ENCODE assay signal across 15 cellular contexts in genomic region chr21:29311802-29312201, GRCh38. TPM values are rescaled to one million over a fixed set of nuclear protein-coding genes. Genes with fewer than 3 reads are reported as not detected.
A peak's percentile ranks its signal among the peaks of the same experiment; 100 is the strongest.
DNase-seq lines count a peak whose midpoint lies in the region; ATAC-seq and TF ChIP-seq lines count a peak whose summit lies in the region.
"Had no signal": no experiment of that assay in that cellular context is flagged by ENCODE, and none has a peak within 500 bp of the region (broad histone marks: within the 10 kb centered on the region; RNA-seq: fewer than 3 reads in every experiment).

No MANE protein-coding gene starts in this region.

- H3K27me3 Mint-ChIP-seq in CD14-positive monocyte (ENCODE audit: low read depth in 3 of 3) = no peaks in the 10 kb centered on the region
- no peaks in the 10 kb centered on the region for H3K27me3 Mint-ChIP-seq in GM23338 (ENCODE audit: insufficient read depth, low read depth, poor library complexity)
- no peaks in the 10 kb centered on the region for H3K27me3 Mint-ChIP-seq in progenitor cell of endocrine pancreas
- H3K27me3 Mint-ChIP-seq in CD8-positive, alpha-beta T cell (ENCODE audit: low read depth) = no peaks in the 10 kb centered on the region
- H3K27me3 Mint-ChIP-seq: B cell; CD4-positive, CD25-positive, alpha-beta regulatory T cell had no signal

- TF ChIP-seq CTCF in CD14-positive monocyte (IDR thresholded peaks at IDR 0.05) (no peak), GM23338 (conservative IDR thresholded peaks at IDR 0.05; ENCODE audit: low read depth in 2 of 2) (no peak), esophagus muscularis mucosa (IDR thresholded peaks at IDR 0.05) (no peak), progenitor cell of endocrine pancreas (IDR thresholded peaks at IDR 0.05; ENCODE audit: unreplicated experiment) (no peak)
- TF ChIP-seq CTCF in CD8-positive, alpha-beta T cell (IDR thresholded peaks at IDR 0.05) = no peak

- ATAC-seq in GM23338 = no peak
- ATAC-seq in CD8-positive, alpha-beta T cell = no peak

- H3K36me3 ChIP-seq in GM23338 (ENCODE audit: insufficient read depth) (no peaks in the 10 kb centered on the region), esophagus muscularis mucosa (no peaks in the 10 kb centered on the region)
- H3K36me3 ChIP-seq in CD8-positive, alpha-beta T cell (ENCODE audit: insufficient read depth, low read length) = no peaks in the 10 kb centered on the region
- H3K36me3 ChIP-seq: HAP-1 had no signal

- 92% methylated on average over 2 of the region's 2 CpGs for WGBS in esophagus muscularis mucosa

- CTCF ChIA-PET in CD8-positive, alpha-beta T cell (lab: Charles Lee) = no interaction called here

- intact Hi-C loops in CD14-positive monocyte (cut with micrococcal nuclease) (no loop called here), esophagus muscularis mucosa (cut with DNase I) (no loop called here)
- intact Hi-C loops in CD8-positive, alpha-beta T cell (cut with DNase I, micrococcal nuclease) = loop anchor here in 1 of 2 experiments (2.0 kb wide), 1 partner anchor 13 kb away; the partner anchor contains the start of gene BACH1

- H3K27me3 ChIP-seq in GM23338 (ENCODE audit: insufficient read depth) (no peaks in the 10 kb centered on the region), esophagus muscularis mucosa (no peaks in the 10 kb centered on the region)
- H3K27me3 ChIP-seq in CD8-positive, alpha-beta T cell (ENCODE audit: insufficient read depth, low read length) = no peaks in the 10 kb centered on the region
- H3K27me3 ChIP-seq: BLaER1 treated with 17β-estradiol and CSF1 and Interleukin-3, amounts not matched to agents 10 nM and 100 nM had no signal

- POLR2A ChIA-PET in CD8-positive, alpha-beta T cell (lab: Charles Lee) = no interaction called here

- peaks cover 51 to 58% of the 10 kb centered on the region in 2 donors for H3K36me3 Mint-ChIP-seq in CD14-positive monocyte
- H3K36me3 Mint-ChIP-seq in GM23338 (ENCODE audit: low read depth) = peaks cover 4% of the 10 kb centered on the region; the same call in 2 of the 3 replicates
- H3K36me3 Mint-ChIP-seq in progenitor cell of endocrine pancreas (ENCODE audit: insufficient read depth) = peaks cover 22% of the 10 kb centered on the region
- peaks cover 12% of the 10 kb centered on the region for H3K36me3 Mint-ChIP-seq in CD8-positive, alpha-beta T cell

- H3K27ac Mint-ChIP-seq in CD14-positive monocyte (peak overlapping the region in 4 of 7 donors; percentile 13 to 44 (median 16)), GM23338 (no peak overlapping the region), progenitor cell of endocrine pancreas (peak overlapping the region; percentile 15)
- no peak overlapping the region for H3K27ac Mint-ChIP-seq in CD8-positive, alpha-beta T cell
- H3K27ac Mint-ChIP-seq: B cell had no signal

- H3K4me2 ChIP-seq in GM23338 = no peak overlapping the region

- no peaks in the 10 kb centered on the region for H3K9me3 ChIP-seq in esophagus muscularis mucosa
- no peaks in the 10 kb centered on the region for H3K9me3 ChIP-seq in CD8-positive, alpha-beta T cell (ENCODE audit: low read length)
- H3K9me3 ChIP-seq: Caco-2, HAP-1 had no signal

- H3K4me1 Mint-ChIP-seq in CD14-positive monocyte (peaks cover 83% of the 10 kb centered on the region), GM23338 (peaks cover 32% of the 10 kb centered on the region; the same call in 2 of the 3 replicates), progenitor cell of endocrine pancreas (ENCODE audit: low read depth) (peaks cover 15% of the 10 kb centered on the region)
- peaks cover 69% of the 10 kb centered on the region for H3K4me1 Mint-ChIP-seq in CD8-positive, alpha-beta T cell (ENCODE audit: low read depth)

- no peak for TF ChIP-seq POLR2A in esophagus muscularis mucosa (IDR thresholded peaks at IDR 0.05; ENCODE audit: low read depth)

- no peak overlapping the region for H3K4me3 ChIP-seq in GM23338
- no peak overlapping the region for H3K4me3 ChIP-seq in esophagus muscularis mucosa
- H3K4me3 ChIP-seq in CD8-positive, alpha-beta T cell (ENCODE audit: low read depth, low read length) = no peak overlapping the region
- H3K4me3 ChIP-seq: BLaER1 treated with 17β-estradiol and CSF1 and Interleukin-3, amounts not matched to agents 10 nM and 100 nM; HAP-1 had no signal

- no peaks in the 10 kb centered on the region for H3F3A ChIP-seq in GM23338 (replicated peaks; ENCODE audit: low read depth)

- H3K4me1 ChIP-seq in GM23338 (ENCODE audit: insufficient read depth) (peaks cover 19% of the 10 kb centered on the region), esophagus muscularis mucosa (peaks cover 41 to 64% (median 61%) of the 10 kb centered on the region in 4 donors)
- H3K4me1 ChIP-seq in CD8-positive, alpha-beta T cell (ENCODE audit: insufficient read depth, low read length) = peaks cover 13% of the 10 kb centered on the region

- TF ChIP-seq EP300 in esophagus muscularis mucosa (IDR thresholded peaks at IDR 0.05) = no peak

- peaks cover 100% of the 10 kb centered on the region for H3K79me2 ChIP-seq in GM23338 (replicated peaks; ENCODE audit: insufficient read depth)

- H3K9me3 Mint-ChIP-seq in CD14-positive monocyte (peaks cover 0 to 5% (median 3%) of the 10 kb centered on the region in 7 donors), GM23338 (no peaks in the 10 kb centered on the region), progenitor cell of endocrine pancreas (ENCODE audit: low read depth) (peaks cover 20% of the 10 kb centered on the region)
- H3K9me3 Mint-ChIP-seq in CD8-positive, alpha-beta T cell = no peaks in the 10 kb centered on the region

- peaks cover 50% of the 10 kb centered on the region for H4K20me1 ChIP-seq in GM23338 (replicated peaks; ENCODE audit: insufficient read depth)

- H3K4me3 Mint-ChIP-seq in CD14-positive monocyte (no peak overlapping the region), GM23338 (no peak overlapping the region), progenitor cell of endocrine pancreas (ENCODE audit: low read depth) (no peak overlapping the region)
- no peak overlapping the region for H3K4me3 Mint-ChIP-seq in CD8-positive, alpha-beta T cell
- H3K4me3 Mint-ChIP-seq: B cell; CD4-positive, CD25-positive, alpha-beta regulatory T cell had no signal

- DNase-seq in CD14-positive monocyte (ENCODE audit: low spot score) (no peak), GM23338 (ENCODE audit: low spot score) (no peak), esophagus muscularis mucosa (ENCODE audit: extremely low spot score) (peak; percentile 34), progenitor cell of endocrine pancreas (ENCODE audit: low spot score, unreplicated experiment) (no peak), islet precursor cell (no peak)
- no peak for DNase-seq in CD8-positive, alpha-beta T cell
- DNase-seq: Caco-2; CD4-positive, CD25-positive, alpha-beta regulatory T cell; DMS153; DMS79; GDM1 had no signal

- H3K9me2 ChIP-seq in GM23338 (ENCODE audit: insufficient read depth) = no peaks in the 10 kb centered on the region

- H3K27ac ChIP-seq in GM23338 (ENCODE audit: low read depth) = 0 out of 2 replicates have a peak overlapping the region, but pooled peaks have one; percentile 5
- no peak overlapping the region for H3K27ac ChIP-seq in esophagus muscularis mucosa (replicated peaks in 1 of 4)
- no peak overlapping the region for H3K27ac ChIP-seq in CD8-positive, alpha-beta T cell (ENCODE audit: low read depth, low read length)
- H3K27ac ChIP-seq: BLaER1 treated with 17β-estradiol and CSF1 and Interleukin-3, amounts not matched to agents 10 nM and 100 nM; HL-60 had no signal

- H2AFZ ChIP-seq in GM23338 = no peak overlapping the region

TF ChIP-seq in GM23338, 12 proteins besides CTCF, POLR2A, EP300 and RAD21 (continues in another document):
- TF ChIP-seq POLR2AphosphoS5 (IDR thresholded peaks at IDR 0.05; ENCODE audit: low read depth) (no peak), ZNF331 (CRISPR knock-in tag; IDR thresholded peaks at IDR 0.05; ENCODE audit: low read depth) (no peak), CREB1 (CRISPR knock-in tag; IDR thresholded peaks at IDR 0.05; ENCODE audit: low read depth) (no peak), NANOG (IDR thresholded peaks at IDR 0.05; ENCODE audit: borderline replicate concordance) (no peak), ETS1 (IDR thresholded peaks at IDR 0.05) (no peak), ZNF114 (CRISPR knock-in tag; IDR thresholded peaks at IDR 0.05) (no peak), EZH2phosphoT487 (IDR thresholded peaks at IDR 0.05; ENCODE audit: unreplicated experiment) (no peak), EZH2 (IDR thresholded peaks at IDR 0.05; ENCODE audit: low read depth, unreplicated experiment) (no peak)

RNA-seq across cellular contexts. Expression of gene BACH1, which starts 13.1 kb away (rescaled TPM):
- polyA plus RNA-seq in CD14-positive monocyte (100 to 1,000 TPM; 148 to 199 TPM), GM23338 (2016; fragmentation: Nextera tagmentation; extraction: Ambion mirVana) (18.4 and 18.9 TPM in 2 replicates)
- total RNA-seq in GM23338 (2014; rRNA removed; shearing (Covaris generic)) = 41.2 and 41.4 TPM in 2 replicates
- total RNA-seq in esophagus muscularis mucosa (10 to 100 TPM; 43.8 to 86.3 (median 50.9) TPM), progenitor cell of endocrine pancreas (83.2 and 95.5 TPM in 2 replicates)
- total RNA-seq in CD8-positive, alpha-beta T cell = 10 to 100 TPM; 86.3 to 88.5 TPM

Comparison
In these comparisons a context has a peak if more than half of its experiments do, and no peak if none do; other contexts are left out.
1. H3K27ac Mint-ChIP-seq: peak in CD14-positive monocyte (4 of 7) and progenitor cell of endocrine pancreas (single experiment); none in GM23338 (single experiment) and CD8-positive, alpha-beta T cell (single experiment).